Comparison of ENCODE assay signal across 8 cellular contexts in the genomic region with DNA sequence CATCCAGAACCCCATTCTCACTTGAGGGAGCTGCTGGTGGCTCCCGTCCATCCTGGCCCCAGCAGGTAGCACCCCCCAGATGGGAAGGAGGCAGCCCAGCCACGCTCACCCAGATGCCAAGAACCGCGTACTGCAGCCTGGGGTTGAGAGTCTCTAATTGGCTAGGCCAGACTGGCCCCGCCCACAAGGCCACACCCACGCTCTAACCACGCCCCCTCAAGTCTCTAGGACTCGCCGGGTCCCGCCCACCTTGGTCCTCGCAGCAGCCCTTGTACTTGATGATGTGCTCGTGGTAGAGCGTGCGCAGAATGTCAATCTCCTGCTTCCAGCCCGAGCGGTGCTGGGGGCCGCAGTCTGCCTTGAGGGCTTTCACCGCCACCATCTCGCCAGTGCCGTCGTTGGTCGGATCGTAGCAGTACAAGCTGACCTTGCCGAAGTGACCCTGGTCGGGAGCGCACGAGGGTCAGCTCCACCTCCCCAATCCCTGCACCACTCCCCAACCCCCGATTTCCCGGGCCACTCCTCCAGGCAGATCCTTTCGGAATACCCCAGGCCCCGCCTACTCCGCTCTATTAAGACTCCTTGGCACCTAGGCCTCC. TPM values are rescaled to one million over a fixed set of nuclear protein-coding genes. Genes with fewer than 3 reads are reported as not detected.
A peak's percentile ranks its signal among the peaks of the same experiment; 100 is the strongest.
DNase-seq lines count a peak whose midpoint lies in the region; ATAC-seq, FAIRE-seq and TF ChIP-seq lines count a peak whose summit lies in the region.

No MANE protein-coding gene starts in this region.

- DNase-seq in A172 (ENCODE audit: low spot score) (peak; percentile 11), NB4 (ENCODE audit: low read depth) (peak; percentile 82), adipocyte (ENCODE audit: low read depth) (peak; percentile 45), left kidney (ENCODE audit: low read depth, low spot score) (peak; percentile 96), epidermal melanocyte (ENCODE audit: insufficient read length, low spot score) (no peak), mammary epithelial cell (no peak), urothelium cell line (ENCODE audit: low spot score) (no peak)

- H3K4me3 ChIP-seq in NB4 (ENCODE audit: low read depth, low read length) (no peak overlapping the region), adipocyte (ENCODE audit: low read length) (no peak overlapping the region), mammary epithelial cell (replicated peaks in 1 of 3; ENCODE audit: insufficient read depth in 1 of 3, low read depth in 2 of 3, low read length in 3 of 3) (no peak overlapping the region)

- H3K9ac ChIP-seq in adipocyte (ENCODE audit: low read length): no peak overlapping the region
- no peak overlapping the region for H3K9ac ChIP-seq in mammary epithelial cell (ENCODE audit: insufficient read depth, low read length)

- CTCF ChIA-PET in mammary epithelial cell (lab: Charles Lee; ENCODE audit: low non-redundant PET): no interaction called here

- in situ Hi-C loops in mammary epithelial cell (cut with MboI; ENCODE audit: low sequenced_read_pairs in 2 of 2): no loop called here

- no peaks in the 10 kb centered on the region for H3K79me2 ChIP-seq in mammary epithelial cell (ENCODE audit: insufficient read depth, low read length)

- no peaks in the 10 kb centered on the region for H4K20me1 ChIP-seq in mammary epithelial cell (ENCODE audit: insufficient read depth, low read length)

- no peak for TF ChIP-seq CTCF in NB4 (IDR thresholded peaks at IDR 0.05; ENCODE audit: low read depth, low read length)
- no peak for TF ChIP-seq CTCF in mammary epithelial cell (conservative IDR thresholded peaks at IDR 0.05 in 1 of 2, IDR thresholded peaks at IDR 0.05 in 1 of 2; ENCODE audit: extremely low read depth in 1 of 2, insufficient read depth in 1 of 2, low read depth in 1 of 2, low read length in 2 of 2)

- H3K27me3 ChIP-seq in adipocyte (replicated peaks; ENCODE audit: control insufficient read depth, insufficient read depth, low read length) (no peaks in the 10 kb centered on the region), mammary epithelial cell (ENCODE audit: insufficient read depth, low read length) (no peaks in the 10 kb centered on the region)

- dilution Hi-C loops in mammary epithelial cell (cut with HindIII; ENCODE audit: low sequenced_read_pairs): no loop called here

- H3K27ac ChIP-seq in mammary epithelial cell (ENCODE audit: insufficient read depth, low read depth, low read length): no peak overlapping the region

- no peak overlapping the region for H3K4me2 ChIP-seq in mammary epithelial cell (ENCODE audit: insufficient read depth, low read depth, low read length)

- TF ChIP-seq POLR2A in NB4 (IDR thresholded peaks at IDR 0.05; ENCODE audit: extremely low read depth, insufficient read length): no peak

- no peak for ATAC-seq in HG03196 (IDR thresholded peaks at IDR 0.05; ENCODE audit: unreplicated experiment)

- H3K36me3 ChIP-seq in adipocyte (ENCODE audit: control insufficient read depth, insufficient read depth, low read length, severe bottlenecking) (peaks cover 53% of the 10 kb centered on the region), mammary epithelial cell (ENCODE audit: insufficient read depth, low read length) (peaks cover 6% of the 10 kb centered on the region)

- no TSS peak for BruUV-seq in mammary epithelial cell (replicated peaks; lab: Mats Ljungman, UMichigan)

- WGBS in mammary epithelial cell (ENCODE audit: low coverage, missing lambda C conversion rate): 97% methylated on average over 14 of the region's 32 CpGs

- FAIRE-seq in urothelium cell line (lab: Jason Lieb, UNC): no peak

- peaks cover 6% of the 10 kb centered on the region for H3K4me1 ChIP-seq in adipocyte (ENCODE audit: control insufficient read depth, insufficient read depth, low read length)
- H3K4me1 ChIP-seq in mammary epithelial cell (ENCODE audit: insufficient read depth, low read length): no peaks in the 10 kb centered on the region

- H2AFZ ChIP-seq in mammary epithelial cell (ENCODE audit: low read depth, low read length): no peak overlapping the region

- intact Hi-C loops in mammary epithelial cell (cut with micrococcal nuclease): no loop called here

- H3K9me3 ChIP-seq in adipocyte (ENCODE audit: control insufficient read depth, low read length) (no peaks in the 10 kb centered on the region), mammary epithelial cell (replicated peaks; ENCODE audit: insufficient read depth, low read length) (no peaks in the 10 kb centered on the region)

RNA-seq across cellular contexts. Expression of a gene that starts 14.5 kb away (rescaled TPM):
- 3.6 and 8.9 TPM in 2 replicates for total RNA-seq in A172 (2014; rRNA removed; shearing (Covaris generic))
- total RNA-seq in mammary epithelial cell: 10 to 100 TPM in 1 of 2 donors, 1 to 10 TPM in 1; 4.3 to 10.2 TPM
- 9.6 TPM for polyA plus RNA-seq in mammary epithelial cell
- not detected for polyA minus RNA-seq in mammary epithelial cell

RNA-seq across cellular contexts. Expression of a gene that starts 20.6 kb away (rescaled TPM):
- 26.8 and 34.9 TPM in 2 replicates for total RNA-seq in A172 (2014; rRNA removed; shearing (Covaris generic))
- total RNA-seq in mammary epithelial cell: 10 to 100 TPM in 1 of 2 donors, 1 to 10 TPM in 1; 8.3 to 43.0 TPM
- 7.6 TPM for polyA plus RNA-seq in mammary epithelial cell
- polyA minus RNA-seq in mammary epithelial cell: 7.6 TPM

RNA-seq across cellular contexts. Expression of a gene that starts 26.5 kb away (rescaled TPM):
- total RNA-seq in A172 (2014; rRNA removed; shearing (Covaris generic)): 59.7 and 112 TPM in 2 replicates
- total RNA-seq in mammary epithelial cell: 100 to 1,000 TPM in 1 of 2 donors, 10 to 100 TPM in 1; 43.5 to 110 TPM
- polyA plus RNA-seq in mammary epithelial cell: 29.4 TPM
- 100 TPM for polyA minus RNA-seq in mammary epithelial cell

RNA-seq across cellular contexts. Expression of a gene that starts 38.1 kb away (rescaled TPM):
- 50.7 and 57.2 TPM in 2 replicates for total RNA-seq in A172 (2014; rRNA removed; shearing (Covaris generic))
- total RNA-seq in mammary epithelial cell: 10 to 100 TPM; 23.5 to 28.7 TPM
- 38.2 TPM for polyA plus RNA-seq in mammary epithelial cell
- polyA minus RNA-seq in mammary epithelial cell: 3.6 TPM

RNA-seq across cellular contexts. Expression of a gene that starts 44.3 kb away (rescaled TPM):
- total RNA-seq in A172 (2014; rRNA removed; shearing (Covaris generic)): 1.3 and 1.5 TPM in 2 replicates
- 1 to 10 TPM; 1.2 to 3.7 TPM for total RNA-seq in mammary epithelial cell
- 1.1 TPM for polyA plus RNA-seq in mammary epithelial cell
- polyA minus RNA-seq in mammary epithelial cell: 0.62 TPM

Comparison
In these comparisons a context has a peak if more than half of its experiments do, and no peak if none do; other contexts are left out.
1. DNase-seq: peak in A172 (single experiment), NB4 (single experiment), adipocyte (single experiment) and left kidney (single experiment); none in epidermal melanocyte (single experiment), mammary epithelial cell (single experiment) and urothelium cell line (single experiment).